Comparison of ENCODE assay signal across 16 cellular contexts in the genomic region with DNA sequence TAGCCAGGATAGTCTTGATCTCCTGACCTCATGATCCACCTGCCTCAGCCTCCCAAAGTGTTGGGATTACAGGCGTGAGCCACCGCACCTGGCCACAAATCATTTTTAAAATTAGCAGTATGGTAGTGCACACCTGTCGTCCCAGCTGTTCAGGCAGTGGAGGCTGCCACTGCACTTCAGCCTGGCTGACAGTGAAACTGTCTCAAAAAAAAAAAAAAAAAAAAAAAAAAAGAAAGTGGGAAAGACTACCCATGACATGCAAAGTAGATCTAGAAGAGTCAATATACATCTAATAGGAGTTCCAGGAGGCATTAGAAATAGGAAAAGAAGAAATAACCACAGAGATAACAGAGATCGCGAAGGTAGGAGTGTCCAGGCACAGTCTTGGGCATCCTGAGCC. TPM values are rescaled to one million over a fixed set of nuclear protein-coding genes. Genes with fewer than 3 reads are reported as not detected.
DNase-seq lines count a peak whose midpoint lies in the region; ATAC-seq and TF ChIP-seq lines count a peak whose summit lies in the region.
"Had no signal": no experiment of that assay in that cellular context is flagged by ENCODE, and none has a peak within 500 bp of the region (broad histone marks: within the 10 kb centered on the region; RNA-seq: fewer than 3 reads in every experiment).

No MANE protein-coding gene starts in this region.

- CTCF ChIA-PET in activated CD8-positive, alpha-beta T cell treated with anti-CD3 and anti-CD28 coated beads for 36 hours (lab: Charles Lee), result interaction anchor here (1.7 to 2.6 kb wide), 3 partner anchors 16 to 63 kb away, joined by 4 to 13 read pairs (median 5); no protein-coding TSS in a partner anchor
- CTCF ChIA-PET in activated CD8-positive, alpha-beta T cell treated with anti-CD3 and anti-CD28 coated beads, Interleukin-2, amount 10 ng/mL, durations not matched to agents 7 days and 5 days (lab: Charles Lee), result interaction anchor here (0.9 to 5.3 kb wide), 6 partner anchors 9 to 62 kb away, joined by 3 to 45 read pairs (median 4); no protein-coding TSS in a partner anchor

- intact Hi-C loops in activated CD8-positive, alpha-beta T cell treated with anti-CD3 and anti-CD28 coated beads for 36 hours (cut with micrococcal nuclease), result loop anchor here (5.0 kb wide), 1 partner anchor 61 kb away; no protein-coding TSS in a partner anchor

- no peaks in the 10 kb centered on the region for H3K9me3 Mint-ChIP-seq in activated CD8-positive, alpha-beta T cell treated with anti-CD3 and anti-CD28 coated beads for 36 hours
- H3K9me3 Mint-ChIP-seq in activated CD8-positive, alpha-beta T cell treated with anti-CD3 and anti-CD28 coated beads, Interleukin-2, amount 10 ng/mL, durations not matched to agents 7 days and 5 days (ENCODE audit: insufficient read depth), result no peaks in the 10 kb centered on the region
- no peaks in the 10 kb centered on the region for H3K9me3 Mint-ChIP-seq in central memory CD8-positive, alpha-beta T cell
- no peaks in the 10 kb centered on the region for H3K9me3 Mint-ChIP-seq in stimulated activated effector memory CD8-positive, alpha-beta T cell treated with anti-CD3 and anti-CD28 coated beads, Interleukin-12 subunit alpha, Interleukin-12 subunit beta, amount 100 ng/mL, for 72 hours

- ATAC-seq in activated CD8-positive, alpha-beta T cell treated with anti-CD3 and anti-CD28 coated beads for 36 hours, result no peak
- ATAC-seq in activated CD8-positive, alpha-beta T cell treated with anti-CD3 and anti-CD28 coated beads, Interleukin-2, amount 10 ng/mL, durations not matched to agents 7 days and 5 days, result no peak
- ATAC-seq in central memory CD8-positive, alpha-beta T cell (replicated peaks; ENCODE audit: extremely low read depth, poor library complexity, severe bottlenecking), result no peak
- ATAC-seq in stimulated activated effector memory CD8-positive, alpha-beta T cell treated with anti-CD3 and anti-CD28 coated beads, Interleukin-12 subunit alpha, Interleukin-12 subunit beta, amount 100 ng/mL, for 72 hours, result no peak
- no peak for ATAC-seq in HG02763 (IDR thresholded peaks at IDR 0.05; ENCODE audit: unreplicated experiment)
- no peak for ATAC-seq in GM18867 (IDR thresholded peaks at IDR 0.05; ENCODE audit: unreplicated experiment)
- ATAC-seq: activated CD4-positive, CD25-positive, alpha-beta regulatory T cell treated with anti-CD3 and anti-CD28 coated beads, Interleukin-2, amount 50 U/mL, for 24 hours; psoas muscle had no signal

- H3K4me3 Mint-ChIP-seq in activated CD8-positive, alpha-beta T cell treated with anti-CD3 and anti-CD28 coated beads for 36 hours, result no peak overlapping the region
- no peak overlapping the region for H3K4me3 Mint-ChIP-seq in activated CD8-positive, alpha-beta T cell treated with anti-CD3 and anti-CD28 coated beads, Interleukin-2, amount 10 ng/mL, durations not matched to agents 7 days and 5 days
- H3K4me3 Mint-ChIP-seq in central memory CD8-positive, alpha-beta T cell, result no peak overlapping the region
- H3K4me3 Mint-ChIP-seq in stimulated activated effector memory CD8-positive, alpha-beta T cell treated with anti-CD3 and anti-CD28 coated beads, Interleukin-12 subunit alpha, Interleukin-12 subunit beta, amount 100 ng/mL, for 72 hours, result peak overlapping the region; percentile 96

- DNase-seq in activated CD8-positive, alpha-beta T cell treated with anti-CD3 and anti-CD28 coated beads for 36 hours, result no peak
- no peak for DNase-seq in activated CD8-positive, alpha-beta T cell treated with anti-CD3 and anti-CD28 coated beads, Interleukin-2, amount 10 ng/mL, durations not matched to agents 7 days and 5 days
- no peak for DNase-seq in NB4 (ENCODE audit: low read depth)
- no peak for DNase-seq in central memory CD8-positive, alpha-beta T cell (ENCODE audit: low spot score in 2 of 2)
- DNase-seq in stimulated activated effector memory CD8-positive, alpha-beta T cell treated with anti-CD3 and anti-CD28 coated beads, Interleukin-12 subunit alpha, Interleukin-12 subunit beta, amount 100 ng/mL, for 72 hours (ENCODE audit: low spot score in 2 of 2), result peak in 1 of 2 donors; percentile 45
- DNase-seq in GM13976 (ENCODE audit: low spot score), result no peak
- DNase-seq: brain microvascular endothelial cell, Calu3, hippocampal formation, NCI-H1694, NCI-H526, Peyer's patch, psoas muscle had no signal

- H3K4me3 ChIP-seq in NB4 (ENCODE audit: low read depth, low read length), result peak overlapping the region; percentile 13
- H3K4me3 ChIP-seq: Peyer's patch, psoas muscle had no signal

- in situ Hi-C loops in GM13976 (cut with MboI; ENCODE audit: low sequenced_read_pairs, unreplicated experiment), result no loop called here

- peaks cover 64% of the 10 kb centered on the region for H3K4me1 Mint-ChIP-seq in activated CD8-positive, alpha-beta T cell treated with anti-CD3 and anti-CD28 coated beads for 36 hours (ENCODE audit: low read depth)
- H3K4me1 Mint-ChIP-seq in activated CD8-positive, alpha-beta T cell treated with anti-CD3 and anti-CD28 coated beads, Interleukin-2, amount 10 ng/mL, durations not matched to agents 7 days and 5 days (ENCODE audit: low read depth), result peaks cover 60% of the 10 kb centered on the region
- peaks cover 69% of the 10 kb centered on the region for H3K4me1 Mint-ChIP-seq in central memory CD8-positive, alpha-beta T cell
- peaks cover 82% of the 10 kb centered on the region for H3K4me1 Mint-ChIP-seq in stimulated activated effector memory CD8-positive, alpha-beta T cell treated with anti-CD3 and anti-CD28 coated beads, Interleukin-12 subunit alpha, Interleukin-12 subunit beta, amount 100 ng/mL, for 72 hours

- TF ChIP-seq CTCF in activated CD8-positive, alpha-beta T cell treated with anti-CD3 and anti-CD28 coated beads for 36 hours (IDR thresholded peaks at IDR 0.05), result no peak
- no peak for TF ChIP-seq CTCF in NB4 (IDR thresholded peaks at IDR 0.05; ENCODE audit: low read depth, low read length)
- no peak for TF ChIP-seq CTCF in GM13976 (IDR thresholded peaks at IDR 0.05; ENCODE audit: borderline replicate concordance, control extremely low read depth, extremely low read depth, insufficient read depth, missing control alignments)

- TF ChIP-seq POLR2A in NB4 (IDR thresholded peaks at IDR 0.05; ENCODE audit: extremely low read depth, insufficient read length), result no peak

- POLR2A ChIA-PET in activated CD8-positive, alpha-beta T cell treated with anti-CD3 and anti-CD28 coated beads for 36 hours (lab: Charles Lee), result interaction anchor here (1.0 to 5.4 kb wide), 2 partner anchors 13 to 16 kb away, joined by 3 to 34 read pairs; no protein-coding TSS in a partner anchor
- POLR2A ChIA-PET in activated CD8-positive, alpha-beta T cell treated with anti-CD3 and anti-CD28 coated beads, Interleukin-2, amount 10 ng/mL, durations not matched to agents 7 days and 5 days (lab: Charles Lee), result interaction anchor here (0.9 to 5.4 kb wide), 4 partner anchors 14 to 60 kb away, joined by 3 to 155 read pairs (median 54); no protein-coding TSS in a partner anchor

- H3K27ac Mint-ChIP-seq in activated CD8-positive, alpha-beta T cell treated with anti-CD3 and anti-CD28 coated beads for 36 hours, result peak overlapping the region; percentile 46
- H3K27ac Mint-ChIP-seq in activated CD8-positive, alpha-beta T cell treated with anti-CD3 and anti-CD28 coated beads, Interleukin-2, amount 10 ng/mL, durations not matched to agents 7 days and 5 days, result no peak overlapping the region
- peak overlapping the region; percentile 71 for H3K27ac Mint-ChIP-seq in central memory CD8-positive, alpha-beta T cell (ENCODE audit: low read depth)
- peak overlapping the region; percentile 97 for H3K27ac Mint-ChIP-seq in stimulated activated effector memory CD8-positive, alpha-beta T cell treated with anti-CD3 and anti-CD28 coated beads, Interleukin-12 subunit alpha, Interleukin-12 subunit beta, amount 100 ng/mL, for 72 hours

- no peaks in the 10 kb centered on the region for H3K27me3 Mint-ChIP-seq in activated CD8-positive, alpha-beta T cell treated with anti-CD3 and anti-CD28 coated beads for 36 hours
- H3K27me3 Mint-ChIP-seq in activated CD8-positive, alpha-beta T cell treated with anti-CD3 and anti-CD28 coated beads, Interleukin-2, amount 10 ng/mL, durations not matched to agents 7 days and 5 days (ENCODE audit: low read depth), result no peaks in the 10 kb centered on the region
- no peaks in the 10 kb centered on the region for H3K27me3 Mint-ChIP-seq in central memory CD8-positive, alpha-beta T cell

- H3K36me3 Mint-ChIP-seq in activated CD8-positive, alpha-beta T cell treated with anti-CD3 and anti-CD28 coated beads for 36 hours (ENCODE audit: low read depth), result peaks cover 15% of the 10 kb centered on the region
- peaks cover 43% of the 10 kb centered on the region for H3K36me3 Mint-ChIP-seq in activated CD8-positive, alpha-beta T cell treated with anti-CD3 and anti-CD28 coated beads, Interleukin-2, amount 10 ng/mL, durations not matched to agents 7 days and 5 days (ENCODE audit: low read depth)
- H3K36me3 Mint-ChIP-seq in central memory CD8-positive, alpha-beta T cell (ENCODE audit: insufficient read depth), result peaks cover 17% of the 10 kb centered on the region
- H3K36me3 Mint-ChIP-seq in stimulated activated effector memory CD8-positive, alpha-beta T cell treated with anti-CD3 and anti-CD28 coated beads, Interleukin-12 subunit alpha, Interleukin-12 subunit beta, amount 100 ng/mL, for 72 hours, result peaks cover 63% of the 10 kb centered on the region

RNA-seq across cellular contexts. Expression of a gene that starts 3.2 kb away (rescaled TPM):
- 10 to 100 TPM; 15.3 to 15.5 TPM for total RNA-seq in activated CD8-positive, alpha-beta T cell treated with anti-CD3 and anti-CD28 coated beads for 36 hours
- total RNA-seq in activated CD8-positive, alpha-beta T cell treated with anti-CD3 and anti-CD28 coated beads, Interleukin-2, amount 10 ng/mL, durations not matched to agents 7 days and 5 days, result 10 to 100 TPM; 29.2 to 30.4 TPM
